Comparison of ENCODE assay signal across 35 cellular contexts in genomic region chr1:160449494-160449893, GRCh38. TPM values are rescaled to one million over a fixed set of nuclear protein-coding genes. Genes with fewer than 3 reads are reported as not detected.
"Had no signal": no experiment of that assay in that cellular context is flagged by ENCODE, and none has a peak within 500 bp of the region (broad histone marks: within the 10 kb centered on the region; RNA-seq: fewer than 3 reads in every experiment).

No MANE protein-coding gene starts in this region.

- H3K4me3 Mint-ChIP-seq: activated B cell treated with CpG ODN at 0.5 μM for 24 hours; activated CD4-positive, alpha-beta memory T cell treated with anti-CD3 and anti-CD28 coated beads for 36 hours; activated CD8-positive, alpha-beta T cell treated with anti-CD3 and anti-CD28 coated beads for 36 hours; activated naive CD4-positive, alpha-beta T cell treated with anti-CD3 and anti-CD28 coated beads, Interleukin-2, amount 10 ng/mL, durations not matched to agents 7 days and 5 days; activated naive CD8-positive, alpha-beta T cell treated with anti-CD3 and anti-CD28 coated beads for 36 hours; activated T-cell treated with anti-CD3 and anti-CD28 coated beads, Interleukin-2, amount 50 U/mL, for 4 hours; activated T-helper 1 cell treated with anti-CD3 and anti-CD28 coated beads, Interleukin-12 subunit alpha, Interleukin-12 subunit beta, Interleukin-2, Interleukin-4 antibody, amounts not matched to agents 30 ng/mL and 10 ng/mL and 1 ng/mL, durations not matched to agents 14 hours and 24 hours and 36 hours; T-helper 2 cell treated with Interferon-gamma antibody and Interleukin-4, amounts not matched to agents 5 μg/mL and 100 μg/mL, for 36 hours had no signal

- H3K9me3 ChIP-seq: adrenal gland, body of pancreas, breast epithelium had no signal

- H3K4me3 ChIP-seq: adrenal gland, body of pancreas, breast epithelium had no signal

- H3K27ac Mint-ChIP-seq: activated B cell treated with CpG ODN at 0.5 μM for 24 hours; activated naive CD4-positive, alpha-beta T cell treated with anti-CD3 and anti-CD28 coated beads, Interleukin-2, amount 10 ng/mL, durations not matched to agents 7 days and 5 days; activated naive CD8-positive, alpha-beta T cell treated with anti-CD3 and anti-CD28 coated beads for 36 hours; activated T-cell treated with anti-CD3 and anti-CD28 coated beads, Interleukin-2, amount 50 U/mL, for 72 hours; activated T-helper 1 cell treated with anti-CD3 and anti-CD28 coated beads, Interleukin-12 subunit alpha, Interleukin-12 subunit beta, Interleukin-2, Interleukin-4 antibody, amounts not matched to agents 30 ng/mL and 10 ng/mL and 1 ng/mL, durations not matched to agents 14 hours and 24 hours and 36 hours; T-helper 2 cell treated with Interferon-gamma antibody and Interleukin-4, amounts not matched to agents 5 μg/mL and 100 μg/mL, for 36 hours had no signal

- H3K4me1 ChIP-seq: adrenal gland, breast epithelium had no signal

- DNase-seq: activated B cell treated with CpG ODN at 0.5 μM for 24 hours; activated CD4-positive, alpha-beta memory T cell treated with anti-CD3 and anti-CD28 coated beads for 36 hours; activated CD4-positive, alpha-beta T cell treated with anti-CD3 and anti-CD28 coated beads for 48 hours; activated CD4-positive, alpha-beta T cell treated with anti-CD3 and anti-CD28 coated beads, Interleukin-2, amount 50 U/mL, for 1 hour; activated CD4-positive, alpha-beta T cell treated with anti-CD3 and anti-CD28 coated beads, Interleukin-2, amount 50 U/mL, for 4 hours; activated CD4-positive, CD25-positive, alpha-beta regulatory T cell treated with anti-CD3 and anti-CD28 coated beads, Interleukin-2, amount 50 U/mL, for 72 hours; activated CD8-positive, alpha-beta memory T cell treated with anti-CD3 and anti-CD28 coated beads, Interleukin-2, amount 50 U/mL, for 4 hours; activated CD8-positive, alpha-beta T cell treated with anti-CD3 and anti-CD28 coated beads for 36 hours; activated effector memory CD4-positive, alpha-beta T cell treated with anti-CD3 and anti-CD28 coated beads, Interleukin-2, amount 50 U/mL, for 16 hours; activated gamma-delta T cell treated with Interleukin-2 at 50 U/mL for 16 hours; activated naive CD4-positive, alpha-beta T cell treated with anti-CD3 and anti-CD28 coated beads, Interleukin-2, amount 10 ng/mL, durations not matched to agents 7 days and 5 days; activated naive CD4-positive, alpha-beta T cell treated with Interleukin-2 at 50 U/mL for 16 hours; activated naive CD8-positive, alpha-beta T cell treated with anti-CD3 and anti-CD28 coated beads for 36 hours; activated T-cell treated with anti-CD3 and anti-CD28 coated beads for 4 hours; activated T-cell treated with anti-CD3 and anti-CD28 coated beads, Interleukin-2, amount 50 U/mL, for 1 hour; activated T-cell treated with anti-CD3 and anti-CD28 coated beads, Interleukin-2, amount 50 U/mL, for 4 hours; activated T-cell treated with anti-CD3 and anti-CD28 coated beads, Interleukin-2, amount 50 U/mL, for 72 hours; adrenal gland; amniotic stem cell; aorta; body of pancreas; brain microvascular endothelial cell; central memory CD4-positive, alpha-beta T cell; T-cell; T-helper 2 cell; T-helper 9 cell had no signal

- H3K27me3 Mint-ChIP-seq: activated B cell treated with CpG ODN at 0.5 μM for 24 hours; activated CD4-positive, alpha-beta memory T cell treated with anti-CD3 and anti-CD28 coated beads for 36 hours; activated CD8-positive, alpha-beta T cell treated with anti-CD3 and anti-CD28 coated beads for 36 hours; activated naive CD4-positive, alpha-beta T cell treated with anti-CD3 and anti-CD28 coated beads, Interleukin-2, amount 10 ng/mL, durations not matched to agents 7 days and 5 days; activated naive CD8-positive, alpha-beta T cell treated with anti-CD3 and anti-CD28 coated beads for 36 hours; activated T-helper 17 cell treated with anti-CD3 and anti-CD28 coated beads, Interleukin-2, amount 50 U/mL, for 72 hours; T-cell had no signal

- H3K36me3 ChIP-seq: adrenal gland, brain microvascular endothelial cell, breast epithelium had no signal

- H3K27me3 ChIP-seq: body of pancreas, brain microvascular endothelial cell, breast epithelium had no signal

- H3K9me3 Mint-ChIP-seq: activated B cell treated with CpG ODN at 0.5 μM for 24 hours; activated CD4-positive, alpha-beta memory T cell treated with anti-CD3 and anti-CD28 coated beads for 36 hours; activated naive CD4-positive, alpha-beta T cell treated with anti-CD3 and anti-CD28 coated beads, Interleukin-2, amount 50 U/mL, for 72 hours; activated T-cell treated with anti-CD3 and anti-CD28 coated beads, Interleukin-2, amount 50 U/mL, for 4 hours; activated T-helper 17 cell treated with anti-CD3 and anti-CD28 coated beads, Interleukin-2, amount 50 U/mL, for 72 hours; T-cell had no signal

- ATAC-seq: activated CD8-positive, alpha-beta T cell treated with anti-CD3 and anti-CD28 coated beads for 36 hours; activated naive CD4-positive, alpha-beta T cell treated with anti-CD3 and anti-CD28 coated beads, Interleukin-2, amount 50 U/mL, for 72 hours; activated T-cell treated with anti-CD3 and anti-CD28 coated beads, Interleukin-2, amount 50 U/mL, for 4 hours; activated T-cell treated with anti-CD3 and anti-CD28 coated beads, Interleukin-2, amount 50 U/mL, for 72 hours; activated T-helper 17 cell treated with anti-CD3 and anti-CD28 coated beads, Interleukin-2, amount 50 U/mL, for 72 hours; body of pancreas; T-cell had no signal

- H3K36me3 Mint-ChIP-seq: activated CD4-positive, alpha-beta memory T cell treated with anti-CD3 and anti-CD28 coated beads for 36 hours; T-cell had no signal

- FAIRE-seq: astrocyte, colon, TTC549 had no signal

- H3K27ac ChIP-seq: adrenal gland, body of pancreas, brain microvascular endothelial cell, breast epithelium, VCaP had no signal

RNA-seq across cellular contexts. Expression of gene VANGL2, which starts 49.1 kb away (rescaled TPM):
- total RNA-seq: activated CD4-positive, alpha-beta memory T cell treated with anti-CD3 and anti-CD28 coated beads for 36 hours; activated T-helper 1 cell treated with anti-CD3 and anti-CD28 coated beads, Interleukin-12 subunit alpha, Interleukin-12 subunit beta, Interleukin-2, Interleukin-4 antibody, amounts not matched to agents 30 ng/mL and 10 ng/mL and 1 ng/mL, durations not matched to agents 14 hours and 24 hours and 36 hours; activated T-helper 17 cell treated with anti-CD3 and anti-CD28 coated beads, Interleukin-2, amount 50 U/mL, for 72 hours had no signal
